Comparison of ENCODE assay signal across 8 cellular contexts in the genomic region with DNA sequence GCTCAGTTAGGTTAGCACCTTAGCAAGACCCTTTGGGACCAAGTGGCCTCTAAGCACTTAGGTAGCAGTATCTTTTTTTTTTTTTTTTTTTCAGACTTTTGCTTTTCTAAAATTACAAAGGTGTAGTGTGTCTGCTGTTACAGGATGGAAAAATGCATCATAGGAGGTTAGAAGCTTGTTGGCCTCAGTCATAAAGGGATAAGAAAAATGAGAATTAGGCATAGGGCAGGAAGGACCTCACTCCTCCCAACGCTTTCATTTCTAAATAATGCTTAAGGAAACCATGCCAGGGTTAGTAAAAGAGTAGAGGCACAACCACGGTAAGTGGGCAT. TPM values are rescaled to one million over a fixed set of nuclear protein-coding genes. Genes with fewer than 3 reads are reported as not detected.
A peak's percentile ranks its signal among the peaks of the same experiment; 100 is the strongest.
DNase-seq lines count a peak whose midpoint lies in the region; TF ChIP-seq lines count a peak whose summit lies in the region.

No MANE protein-coding gene starts in this region.

- no peaks in the 10 kb centered on the region for H3K4me1 ChIP-seq in BE2C

- H3K27me3 Mint-ChIP-seq in nephron (ENCODE audit: low read depth), result no peaks in the 10 kb centered on the region

- DNase-seq in BE2C (no peak), coronary artery (ENCODE audit: low spot score) (no peak), ureter (ENCODE audit: low spot score) (no peak), AG20443 (ENCODE audit: low spot score) (no peak), cerebellar cortex (ENCODE audit: low spot score) (no peak), activated gamma-delta T cell (lab: John Stamatoyannopoulos, UW) (no peak)
- DNase-seq in Jurkat, Clone E6-1 (ENCODE audit: low read depth, low spot score), result no peak

- no peaks in the 10 kb centered on the region for H3K9me3 ChIP-seq in BE2C

- peak overlapping the region; percentile 74 for H3K4me3 ChIP-seq in BE2C (ENCODE audit: low read depth, low read length)
- peak overlapping the region; percentile 82 for H3K4me3 ChIP-seq in Jurkat, Clone E6-1 (ENCODE audit: low read length)
- H3K4me3 ChIP-seq in coronary artery, result peak overlapping the region; percentile 71

- H3K4me3 Mint-ChIP-seq in nephron, result peak overlapping the region; percentile 92 to 95 (median 93)

- H3K27ac ChIP-seq in coronary artery, result peak overlapping the region; percentile 72 to 80

- no peaks in the 10 kb centered on the region for H3K4me1 Mint-ChIP-seq in nephron

- peak overlapping the region; percentile 69 to 90 (median 71) for H3K27ac Mint-ChIP-seq in nephron

- H3K36me3 ChIP-seq in BE2C, result no peaks in the 10 kb centered on the region

- H3K9me3 Mint-ChIP-seq in nephron, result peaks cover 3% of the 10 kb centered on the region

- H3K36me3 Mint-ChIP-seq in nephron (ENCODE audit: low read depth), result no peaks in the 10 kb centered on the region

- no peaks in the 10 kb centered on the region for H3K27me3 ChIP-seq in BE2C

- TF ChIP-seq CTCF in BE2C (IDR thresholded peaks at IDR 0.05; ENCODE audit: low read depth, low read length) (no peak), coronary artery (IDR thresholded peaks at IDR 0.05) (no peak), nephron (IDR thresholded peaks at IDR 0.05; ENCODE audit: unreplicated experiment in 3 of 3) (no peak)

RNA-seq across cellular contexts. Expression of gene PABIR2, which starts 9.7 kb away (rescaled TPM):
- polyA plus RNA-seq in BE2C (2012; ENCODE audit: insufficient read depth, insufficient read length, low read depth), result 8.6 TPM
- polyA plus RNA-seq in Jurkat, Clone E6-1 (2012; ENCODE audit: insufficient read depth, insufficient read length), result 36.5 TPM
- 28.1 TPM for total RNA-seq in ureter
